ENCODE assay signal across 1 cellular context in the genomic region with DNA sequence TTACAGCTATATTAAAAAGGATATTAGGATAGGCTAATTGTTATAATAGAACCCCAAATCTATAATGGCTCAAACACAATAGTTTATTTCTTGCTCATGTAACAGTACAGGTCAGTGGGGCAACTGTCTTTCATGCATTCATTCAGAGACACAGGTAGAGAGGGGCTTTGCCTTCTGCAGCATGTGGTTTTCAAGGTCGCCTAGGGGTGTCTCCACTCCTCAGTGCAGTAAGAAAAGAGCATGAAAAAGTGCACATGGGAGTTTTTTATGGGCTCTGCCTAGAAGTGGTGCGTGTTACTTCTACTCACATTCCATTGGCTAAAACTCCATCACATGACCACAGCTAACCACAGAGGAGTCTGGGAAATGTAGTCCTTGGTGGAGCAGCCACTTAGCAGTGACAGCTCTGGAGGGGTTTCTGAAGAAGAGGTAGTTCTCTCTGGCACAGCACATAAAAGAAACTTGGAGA.
A peak's percentile ranks its signal among the peaks of the same experiment; 100 is the strongest.
TF ChIP-seq lines count a peak whose summit lies in the region.

No MANE protein-coding gene starts in this region.

TF ChIP-seq in K562, 482 proteins besides CTCF, POLR2A, EP300 and RAD21 (continued from another document and continues in another):
- TF ChIP-seq, protein P1, sequence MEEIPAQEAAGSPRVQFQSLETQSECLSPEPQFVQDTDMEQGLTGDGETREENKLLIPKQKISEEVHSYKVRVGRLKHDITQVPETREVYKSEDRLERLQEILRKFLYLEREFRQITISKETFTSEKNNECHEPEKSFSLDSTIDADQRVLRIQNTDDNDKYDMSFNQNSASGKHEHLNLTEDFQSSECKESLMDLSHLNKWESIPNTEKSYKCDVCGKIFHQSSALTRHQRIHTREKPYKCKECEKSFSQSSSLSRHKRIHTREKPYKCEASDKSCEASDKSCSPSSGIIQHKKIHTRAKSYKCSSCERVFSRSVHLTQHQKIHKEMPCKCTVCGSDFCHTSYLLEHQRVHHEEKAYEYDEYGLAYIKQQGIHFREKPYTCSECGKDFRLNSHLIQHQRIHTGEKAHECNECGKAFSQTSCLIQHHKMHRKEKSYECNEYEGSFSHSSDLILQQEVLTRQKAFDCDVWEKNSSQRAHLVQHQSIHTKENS (CRISPR knock-in tag; IDR thresholded peaks at IDR 0.05): no peak
- 0 out of 2 replicates have a peak, but pooled peaks have one; percentile 36 for TF ChIP-seq ELF4 (CRISPR knock-in tag; IDR thresholded peaks at IDR 0.05)
- peak; percentile 34; the same call in 1 of the 2 replicates for TF ChIP-seq GATAD2B (IDR thresholded peaks at IDR 0.05; ENCODE audit: borderline replicate concordance)
- TF ChIP-seq MBD2 (IDR thresholded peaks at IDR 0.05; ENCODE audit: borderline replicate concordance, low read depth): peak; percentile 88
- TF ChIP-seq RBFOX2 (IDR thresholded peaks at IDR 0.05; ENCODE audit: low read depth, low read length): peak; percentile 50; the same call in 1 of the 2 replicates
- no peak for TF ChIP-seq CEBPB (tag; IDR thresholded peaks at IDR 0.05)
- no peak for TF ChIP-seq BACH1 (tag; IDR thresholded peaks at IDR 0.05)
- TF ChIP-seq FOS (IDR thresholded peaks at IDR 0.05; ENCODE audit: extremely low read depth, insufficient read length): peak; percentile 78
- TF ChIP-seq NFRKB (IDR thresholded peaks at IDR 0.05; ENCODE audit: low read depth): 0 out of 2 replicates have a peak, but pooled peaks have one; percentile 21
- no peak for TF ChIP-seq ZNF57 (CRISPR knock-in tag; IDR thresholded peaks at IDR 0.05)
- no peak for TF ChIP-seq HNRNPLL (IDR thresholded peaks at IDR 0.05; ENCODE audit: low read depth, low read length, poor library complexity, severe bottlenecking)
- TF ChIP-seq, protein P2, sequence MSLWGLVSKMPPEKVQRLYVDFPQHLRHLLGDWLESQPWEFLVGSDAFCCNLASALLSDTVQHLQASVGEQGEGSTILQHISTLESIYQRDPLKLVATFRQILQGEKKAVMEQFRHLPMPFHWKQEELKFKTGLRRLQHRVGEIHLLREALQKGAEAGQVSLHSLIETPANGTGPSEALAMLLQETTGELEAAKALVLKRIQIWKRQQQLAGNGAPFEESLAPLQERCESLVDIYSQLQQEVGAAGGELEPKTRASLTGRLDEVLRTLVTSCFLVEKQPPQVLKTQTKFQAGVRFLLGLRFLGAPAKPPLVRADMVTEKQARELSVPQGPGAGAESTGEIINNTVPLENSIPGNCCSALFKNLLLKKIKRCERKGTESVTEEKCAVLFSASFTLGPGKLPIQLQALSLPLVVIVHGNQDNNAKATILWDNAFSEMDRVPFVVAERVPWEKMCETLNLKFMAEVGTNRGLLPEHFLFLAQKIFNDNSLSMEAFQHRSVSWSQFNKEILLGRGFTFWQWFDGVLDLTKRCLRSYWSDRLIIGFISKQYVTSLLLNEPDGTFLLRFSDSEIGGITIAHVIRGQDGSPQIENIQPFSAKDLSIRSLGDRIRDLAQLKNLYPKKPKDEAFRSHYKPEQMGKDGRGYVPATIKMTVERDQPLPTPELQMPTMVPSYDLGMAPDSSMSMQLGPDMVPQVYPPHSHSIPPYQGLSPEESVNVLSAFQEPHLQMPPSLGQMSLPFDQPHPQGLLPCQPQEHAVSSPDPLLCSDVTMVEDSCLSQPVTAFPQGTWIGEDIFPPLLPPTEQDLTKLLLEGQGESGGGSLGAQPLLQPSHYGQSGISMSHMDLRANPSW (CRISPR knock-in tag; IDR thresholded peaks at IDR 0.05): no peak
- TF ChIP-seq, protein P3, sequence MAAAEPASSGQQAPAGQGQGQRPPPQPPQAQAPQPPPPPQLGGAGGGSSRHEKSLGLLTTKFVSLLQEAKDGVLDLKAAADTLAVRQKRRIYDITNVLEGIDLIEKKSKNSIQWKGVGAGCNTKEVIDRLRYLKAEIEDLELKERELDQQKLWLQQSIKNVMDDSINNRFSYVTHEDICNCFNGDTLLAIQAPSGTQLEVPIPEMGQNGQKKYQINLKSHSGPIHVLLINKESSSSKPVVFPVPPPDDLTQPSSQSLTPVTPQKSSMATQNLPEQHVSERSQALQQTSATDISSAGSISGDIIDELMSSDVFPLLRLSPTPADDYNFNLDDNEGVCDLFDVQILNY (CRISPR knock-in tag; IDR thresholded peaks at IDR 0.05): no peak
- 0 out of 4 replicates have a peak, but pooled peaks of 1 of the 2 experiments have one; percentile 30 for TF ChIP-seq MAZ (CRISPR knock-in tag; conservative IDR thresholded peaks at IDR 0.05 in 1 of 2, IDR thresholded peaks at IDR 0.05 in 1 of 2)
- TF ChIP-seq NRF1 (conservative IDR thresholded peaks at IDR 0.05 in 1 of 2, IDR thresholded peaks at IDR 0.05 in 1 of 2): peak; percentile 17 to 38; a peak in 1 of 4 replicates
- no peak for TF ChIP-seq ETV1 (tag; conservative IDR thresholded peaks at IDR 0.05; ENCODE audit: low read depth)
- peak; percentile 99 for TF ChIP-seq ESRRA (IDR thresholded peaks at IDR 0.05; ENCODE audit: borderline replicate concordance, low read depth)
- no peak for TF ChIP-seq NFE2 (IDR thresholded peaks at IDR 0.05; ENCODE audit: low read depth)
- TF ChIP-seq, protein P4, sequence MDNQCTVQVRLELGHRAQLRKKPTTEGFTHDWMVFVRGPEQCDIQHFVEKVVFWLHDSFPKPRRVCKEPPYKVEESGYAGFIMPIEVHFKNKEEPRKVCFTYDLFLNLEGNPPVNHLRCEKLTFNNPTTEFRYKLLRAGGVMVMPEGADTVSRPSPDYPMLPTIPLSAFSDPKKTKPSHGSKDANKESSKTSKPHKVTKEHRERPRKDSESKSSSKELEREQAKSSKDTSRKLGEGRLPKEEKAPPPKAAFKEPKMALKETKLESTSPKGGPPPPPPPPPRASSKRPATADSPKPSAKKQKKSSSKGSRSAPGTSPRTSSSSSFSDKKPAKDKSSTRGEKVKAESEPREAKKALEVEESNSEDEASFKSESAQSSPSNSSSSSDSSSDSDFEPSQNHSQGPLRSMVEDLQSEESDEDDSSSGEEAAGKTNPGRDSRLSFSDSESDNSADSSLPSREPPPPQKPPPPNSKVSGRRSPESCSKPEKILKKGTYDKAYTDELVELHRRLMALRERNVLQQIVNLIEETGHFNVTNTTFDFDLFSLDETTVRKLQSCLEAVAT (IDR thresholded peaks at IDR 0.05): peak in 1 of 2 experiments; percentile 83; a peak in 2 of 4 replicates
- TF ChIP-seq, protein P5, sequence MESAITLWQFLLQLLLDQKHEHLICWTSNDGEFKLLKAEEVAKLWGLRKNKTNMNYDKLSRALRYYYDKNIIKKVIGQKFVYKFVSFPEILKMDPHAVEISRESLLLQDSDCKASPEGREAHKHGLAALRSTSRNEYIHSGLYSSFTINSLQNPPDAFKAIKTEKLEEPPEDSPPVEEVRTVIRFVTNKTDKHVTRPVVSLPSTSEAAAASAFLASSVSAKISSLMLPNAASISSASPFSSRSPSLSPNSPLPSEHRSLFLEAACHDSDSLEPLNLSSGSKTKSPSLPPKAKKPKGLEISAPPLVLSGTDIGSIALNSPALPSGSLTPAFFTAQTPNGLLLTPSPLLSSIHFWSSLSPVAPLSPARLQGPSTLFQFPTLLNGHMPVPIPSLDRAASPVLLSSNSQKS (CRISPR knock-in tag; IDR thresholded peaks at IDR 0.05): no peak
- TF ChIP-seq ARHGAP35 (IDR thresholded peaks at IDR 0.05; ENCODE audit: partially characterized antibody): no peak
- TF ChIP-seq ZC3H4 (CRISPR knock-in tag; IDR thresholded peaks at IDR 0.05; ENCODE audit: borderline replicate concordance): no peak
- TF ChIP-seq MEF2A (IDR thresholded peaks at IDR 0.05; ENCODE audit: control insufficient read depth, low read depth, low read length): peak; percentile 51; the same call in 1 of the 2 replicates
- no peak for TF ChIP-seq LEF1 (IDR thresholded peaks at IDR 0.05)
- TF ChIP-seq, protein P6, sequence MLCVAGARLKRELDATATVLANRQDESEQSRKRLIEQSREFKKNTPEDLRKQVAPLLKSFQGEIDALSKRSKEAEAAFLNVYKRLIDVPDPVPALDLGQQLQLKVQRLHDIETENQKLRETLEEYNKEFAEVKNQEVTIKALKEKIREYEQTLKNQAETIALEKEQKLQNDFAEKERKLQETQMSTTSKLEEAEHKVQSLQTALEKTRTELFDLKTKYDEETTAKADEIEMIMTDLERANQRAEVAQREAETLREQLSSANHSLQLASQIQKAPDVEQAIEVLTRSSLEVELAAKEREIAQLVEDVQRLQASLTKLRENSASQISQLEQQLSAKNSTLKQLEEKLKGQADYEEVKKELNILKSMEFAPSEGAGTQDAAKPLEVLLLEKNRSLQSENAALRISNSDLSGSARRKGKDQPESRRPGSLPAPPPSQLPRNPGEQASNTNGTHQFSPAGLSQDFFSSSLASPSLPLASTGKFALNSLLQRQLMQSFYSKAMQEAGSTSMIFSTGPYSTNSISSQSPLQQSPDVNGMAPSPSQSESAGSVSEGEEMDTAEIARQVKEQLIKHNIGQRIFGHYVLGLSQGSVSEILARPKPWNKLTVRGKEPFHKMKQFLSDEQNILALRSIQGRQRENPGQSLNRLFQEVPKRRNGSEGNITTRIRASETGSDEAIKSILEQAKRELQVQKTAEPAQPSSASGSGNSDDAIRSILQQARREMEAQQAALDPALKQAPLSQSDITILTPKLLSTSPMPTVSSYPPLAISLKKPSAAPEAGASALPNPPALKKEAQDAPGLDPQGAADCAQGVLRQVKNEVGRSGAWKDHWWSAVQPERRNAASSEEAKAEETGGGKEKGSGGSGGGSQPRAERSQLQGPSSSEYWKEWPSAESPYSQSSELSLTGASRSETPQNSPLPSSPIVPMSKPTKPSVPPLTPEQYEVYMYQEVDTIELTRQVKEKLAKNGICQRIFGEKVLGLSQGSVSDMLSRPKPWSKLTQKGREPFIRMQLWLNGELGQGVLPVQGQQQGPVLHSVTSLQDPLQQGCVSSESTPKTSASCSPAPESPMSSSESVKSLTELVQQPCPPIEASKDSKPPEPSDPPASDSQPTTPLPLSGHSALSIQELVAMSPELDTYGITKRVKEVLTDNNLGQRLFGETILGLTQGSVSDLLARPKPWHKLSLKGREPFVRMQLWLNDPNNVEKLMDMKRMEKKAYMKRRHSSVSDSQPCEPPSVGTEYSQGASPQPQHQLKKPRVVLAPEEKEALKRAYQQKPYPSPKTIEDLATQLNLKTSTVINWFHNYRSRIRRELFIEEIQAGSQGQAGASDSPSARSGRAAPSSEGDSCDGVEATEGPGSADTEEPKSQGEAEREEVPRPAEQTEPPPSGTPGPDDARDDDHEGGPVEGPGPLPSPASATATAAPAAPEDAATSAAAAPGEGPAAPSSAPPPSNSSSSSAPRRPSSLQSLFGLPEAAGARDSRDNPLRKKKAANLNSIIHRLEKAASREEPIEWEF (CRISPR knock-in tag; IDR thresholded peaks at IDR 0.05): no peak
- TF ChIP-seq CBX3 (IDR thresholded peaks at IDR 0.05; ENCODE audit: borderline replicate concordance in 1 of 2, low read length in 2 of 2): peak in 1 of 2 experiments; percentile 61; a peak in 1 of 3 replicates
- TF ChIP-seq MCM3 (IDR thresholded peaks at IDR 0.05): no peak
- TF ChIP-seq, protein P7, sequence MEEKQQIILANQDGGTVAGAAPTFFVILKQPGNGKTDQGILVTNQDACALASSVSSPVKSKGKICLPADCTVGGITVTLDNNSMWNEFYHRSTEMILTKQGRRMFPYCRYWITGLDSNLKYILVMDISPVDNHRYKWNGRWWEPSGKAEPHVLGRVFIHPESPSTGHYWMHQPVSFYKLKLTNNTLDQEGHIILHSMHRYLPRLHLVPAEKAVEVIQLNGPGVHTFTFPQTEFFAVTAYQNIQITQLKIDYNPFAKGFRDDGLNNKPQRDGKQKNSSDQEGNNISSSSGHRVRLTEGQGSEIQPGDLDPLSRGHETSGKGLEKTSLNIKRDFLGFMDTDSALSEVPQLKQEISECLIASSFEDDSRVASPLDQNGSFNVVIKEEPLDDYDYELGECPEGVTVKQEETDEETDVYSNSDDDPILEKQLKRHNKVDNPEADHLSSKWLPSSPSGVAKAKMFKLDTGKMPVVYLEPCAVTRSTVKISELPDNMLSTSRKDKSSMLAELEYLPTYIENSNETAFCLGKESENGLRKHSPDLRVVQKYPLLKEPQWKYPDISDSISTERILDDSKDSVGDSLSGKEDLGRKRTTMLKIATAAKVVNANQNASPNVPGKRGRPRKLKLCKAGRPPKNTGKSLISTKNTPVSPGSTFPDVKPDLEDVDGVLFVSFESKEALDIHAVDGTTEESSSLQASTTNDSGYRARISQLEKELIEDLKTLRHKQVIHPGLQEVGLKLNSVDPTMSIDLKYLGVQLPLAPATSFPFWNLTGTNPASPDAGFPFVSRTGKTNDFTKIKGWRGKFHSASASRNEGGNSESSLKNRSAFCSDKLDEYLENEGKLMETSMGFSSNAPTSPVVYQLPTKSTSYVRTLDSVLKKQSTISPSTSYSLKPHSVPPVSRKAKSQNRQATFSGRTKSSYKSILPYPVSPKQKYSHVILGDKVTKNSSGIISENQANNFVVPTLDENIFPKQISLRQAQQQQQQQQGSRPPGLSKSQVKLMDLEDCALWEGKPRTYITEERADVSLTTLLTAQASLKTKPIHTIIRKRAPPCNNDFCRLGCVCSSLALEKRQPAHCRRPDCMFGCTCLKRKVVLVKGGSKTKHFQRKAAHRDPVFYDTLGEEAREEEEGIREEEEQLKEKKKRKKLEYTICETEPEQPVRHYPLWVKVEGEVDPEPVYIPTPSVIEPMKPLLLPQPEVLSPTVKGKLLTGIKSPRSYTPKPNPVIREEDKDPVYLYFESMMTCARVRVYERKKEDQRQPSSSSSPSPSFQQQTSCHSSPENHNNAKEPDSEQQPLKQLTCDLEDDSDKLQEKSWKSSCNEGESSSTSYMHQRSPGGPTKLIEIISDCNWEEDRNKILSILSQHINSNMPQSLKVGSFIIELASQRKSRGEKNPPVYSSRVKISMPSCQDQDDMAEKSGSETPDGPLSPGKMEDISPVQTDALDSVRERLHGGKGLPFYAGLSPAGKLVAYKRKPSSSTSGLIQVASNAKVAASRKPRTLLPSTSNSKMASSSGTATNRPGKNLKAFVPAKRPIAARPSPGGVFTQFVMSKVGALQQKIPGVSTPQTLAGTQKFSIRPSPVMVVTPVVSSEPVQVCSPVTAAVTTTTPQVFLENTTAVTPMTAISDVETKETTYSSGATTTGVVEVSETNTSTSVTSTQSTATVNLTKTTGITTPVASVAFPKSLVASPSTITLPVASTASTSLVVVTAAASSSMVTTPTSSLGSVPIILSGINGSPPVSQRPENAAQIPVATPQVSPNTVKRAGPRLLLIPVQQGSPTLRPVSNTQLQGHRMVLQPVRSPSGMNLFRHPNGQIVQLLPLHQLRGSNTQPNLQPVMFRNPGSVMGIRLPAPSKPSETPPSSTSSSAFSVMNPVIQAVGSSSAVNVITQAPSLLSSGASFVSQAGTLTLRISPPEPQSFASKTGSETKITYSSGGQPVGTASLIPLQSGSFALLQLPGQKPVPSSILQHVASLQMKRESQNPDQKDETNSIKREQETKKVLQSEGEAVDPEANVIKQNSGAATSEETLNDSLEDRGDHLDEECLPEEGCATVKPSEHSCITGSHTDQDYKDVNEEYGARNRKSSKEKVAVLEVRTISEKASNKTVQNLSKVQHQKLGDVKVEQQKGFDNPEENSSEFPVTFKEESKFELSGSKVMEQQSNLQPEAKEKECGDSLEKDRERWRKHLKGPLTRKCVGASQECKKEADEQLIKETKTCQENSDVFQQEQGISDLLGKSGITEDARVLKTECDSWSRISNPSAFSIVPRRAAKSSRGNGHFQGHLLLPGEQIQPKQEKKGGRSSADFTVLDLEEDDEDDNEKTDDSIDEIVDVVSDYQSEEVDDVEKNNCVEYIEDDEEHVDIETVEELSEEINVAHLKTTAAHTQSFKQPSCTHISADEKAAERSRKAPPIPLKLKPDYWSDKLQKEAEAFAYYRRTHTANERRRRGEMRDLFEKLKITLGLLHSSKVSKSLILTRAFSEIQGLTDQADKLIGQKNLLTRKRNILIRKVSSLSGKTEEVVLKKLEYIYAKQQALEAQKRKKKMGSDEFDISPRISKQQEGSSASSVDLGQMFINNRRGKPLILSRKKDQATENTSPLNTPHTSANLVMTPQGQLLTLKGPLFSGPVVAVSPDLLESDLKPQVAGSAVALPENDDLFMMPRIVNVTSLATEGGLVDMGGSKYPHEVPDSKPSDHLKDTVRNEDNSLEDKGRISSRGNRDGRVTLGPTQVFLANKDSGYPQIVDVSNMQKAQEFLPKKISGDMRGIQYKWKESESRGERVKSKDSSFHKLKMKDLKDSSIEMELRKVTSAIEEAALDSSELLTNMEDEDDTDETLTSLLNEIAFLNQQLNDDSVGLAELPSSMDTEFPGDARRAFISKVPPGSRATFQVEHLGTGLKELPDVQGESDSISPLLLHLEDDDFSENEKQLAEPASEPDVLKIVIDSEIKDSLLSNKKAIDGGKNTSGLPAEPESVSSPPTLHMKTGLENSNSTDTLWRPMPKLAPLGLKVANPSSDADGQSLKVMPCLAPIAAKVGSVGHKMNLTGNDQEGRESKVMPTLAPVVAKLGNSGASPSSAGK (IDR thresholded peaks at IDR 0.05): peak; percentile 68; the same call in 1 of the 2 replicates
